In genomic region chr4:87465739-87466366, GRCh38 we compare ENCODE assay signal across 8 cellular contexts. TPM values are rescaled to one million over a fixed set of nuclear protein-coding genes. Genes with fewer than 3 reads are reported as not detected.
DNase-seq lines count a peak whose midpoint lies in the region; ATAC-seq and TF ChIP-seq lines count a peak whose summit lies in the region.

No MANE protein-coding gene starts in this region.

- H3K9ac ChIP-seq in smooth muscle cell (ENCODE audit: low read depth): no peak overlapping the region

- H3K79me2 ChIP-seq in smooth muscle cell (ENCODE audit: low read depth): no peaks in the 10 kb centered on the region

- H3K4me3 ChIP-seq in GM12865 (ENCODE audit: low read depth, low read length): no peak overlapping the region
- no peak overlapping the region for H3K4me3 ChIP-seq in right atrium auricular region
- no peak overlapping the region for H3K4me3 ChIP-seq in smooth muscle cell

- no peaks in the 10 kb centered on the region for H3K9me3 Mint-ChIP-seq in activated CD8-positive, alpha-beta T cell treated with anti-CD3 and anti-CD28 coated beads, Interleukin-2, amount 10 ng/mL, durations not matched to agents 7 days and 5 days (ENCODE audit: insufficient read depth)
- H3K9me3 Mint-ChIP-seq in activated naive CD4-positive, alpha-beta T cell treated with anti-CD3 and anti-CD28 coated beads, Interleukin-2, amount 10 ng/mL, durations not matched to agents 7 days and 5 days: no peaks in the 10 kb centered on the region

- H3K4me1 ChIP-seq in right atrium auricular region (no peaks in the 10 kb centered on the region), smooth muscle cell (ENCODE audit: low read depth) (no peaks in the 10 kb centered on the region)

- WGBS in smooth muscle cell (ENCODE audit: low lambda C conversion rate): 51% methylated on average over 7 of the region's 7 CpGs

- H3K9me3 ChIP-seq in right atrium auricular region (no peaks in the 10 kb centered on the region), smooth muscle cell (replicated peaks; ENCODE audit: low read depth) (no peaks in the 10 kb centered on the region)

- H3K4me1 Mint-ChIP-seq in activated CD8-positive, alpha-beta T cell treated with anti-CD3 and anti-CD28 coated beads, Interleukin-2, amount 10 ng/mL, durations not matched to agents 7 days and 5 days (ENCODE audit: low read depth): no peaks in the 10 kb centered on the region
- H3K4me1 Mint-ChIP-seq in activated naive CD4-positive, alpha-beta T cell treated with anti-CD3 and anti-CD28 coated beads, Interleukin-2, amount 10 ng/mL, durations not matched to agents 7 days and 5 days: no peaks in the 10 kb centered on the region

- DNase-seq in AG09319 (ENCODE audit: extremely low read depth, low read depth): peak; percentile 12
- DNase-seq in GM12865 (ENCODE audit: low read depth): peak; percentile 57
- DNase-seq in LHCN-M2 (ENCODE audit: low read depth): peak; percentile 53
- DNase-seq in activated CD8-positive, alpha-beta T cell treated with anti-CD3 and anti-CD28 coated beads, Interleukin-2, amount 10 ng/mL, durations not matched to agents 7 days and 5 days: peak; percentile 27
- DNase-seq in right atrium auricular region (ENCODE audit: low spot score): no peak
- DNase-seq in smooth muscle cell (lab: John Stamatoyannopoulos, UW; ENCODE audit: unreplicated experiment): no peak
- no peak for DNase-seq in activated naive CD4-positive, alpha-beta T cell treated with anti-CD3 and anti-CD28 coated beads, Interleukin-2, amount 10 ng/mL, durations not matched to agents 7 days and 5 days
- no peak for DNase-seq in nucleus accumbens (lab: John Stamatoyannopoulos, UW)

- H3K4me3 Mint-ChIP-seq in activated CD8-positive, alpha-beta T cell treated with anti-CD3 and anti-CD28 coated beads, Interleukin-2, amount 10 ng/mL, durations not matched to agents 7 days and 5 days: no peak overlapping the region
- no peak overlapping the region for H3K4me3 Mint-ChIP-seq in activated naive CD4-positive, alpha-beta T cell treated with anti-CD3 and anti-CD28 coated beads, Interleukin-2, amount 10 ng/mL, durations not matched to agents 7 days and 5 days

- no peaks in the 10 kb centered on the region for H3F3A ChIP-seq in smooth muscle cell (ENCODE audit: low read depth)

- CTCF ChIA-PET in activated CD8-positive, alpha-beta T cell treated with anti-CD3 and anti-CD28 coated beads, Interleukin-2, amount 10 ng/mL, durations not matched to agents 7 days and 5 days (lab: Charles Lee): interaction anchor here (0.8 to 8.7 kb wide), 10 partner anchors 40 to 315 kb away, joined by 3 to 100 read pairs (median 4); partner anchors contain the start of genes HSD17B11 and NUDT9
- CTCF ChIA-PET in activated naive CD4-positive, alpha-beta T cell treated with anti-CD3 and anti-CD28 coated beads, Interleukin-2, amount 10 ng/mL, durations not matched to agents 7 days and 5 days (lab: Charles Lee): interaction anchor here (0.7 to 3.8 kb wide), 6 partner anchors 14 to 318 kb away, joined by 3 to 47 read pairs (median 3); no protein-coding TSS in a partner anchor

- H3K36me3 ChIP-seq in right atrium auricular region (no peaks in the 10 kb centered on the region), smooth muscle cell (ENCODE audit: low read depth) (no peaks in the 10 kb centered on the region)

- no peak for ATAC-seq in activated CD8-positive, alpha-beta T cell treated with anti-CD3 and anti-CD28 coated beads, Interleukin-2, amount 10 ng/mL, durations not matched to agents 7 days and 5 days

- H3K27me3 Mint-ChIP-seq in activated CD8-positive, alpha-beta T cell treated with anti-CD3 and anti-CD28 coated beads, Interleukin-2, amount 10 ng/mL, durations not matched to agents 7 days and 5 days (ENCODE audit: low read depth): no peaks in the 10 kb centered on the region
- H3K27me3 Mint-ChIP-seq in activated naive CD4-positive, alpha-beta T cell treated with anti-CD3 and anti-CD28 coated beads, Interleukin-2, amount 10 ng/mL, durations not matched to agents 7 days and 5 days: no peaks in the 10 kb centered on the region

- POLR2A ChIA-PET in activated CD8-positive, alpha-beta T cell treated with anti-CD3 and anti-CD28 coated beads, Interleukin-2, amount 10 ng/mL, durations not matched to agents 7 days and 5 days (lab: Charles Lee): interaction anchor here (0.6 kb wide), 1 partner anchor 82 kb away, joined by 3 read pairs; no protein-coding TSS in a partner anchor

- no peaks in the 10 kb centered on the region for H4K20me1 ChIP-seq in smooth muscle cell (ENCODE audit: low read depth)

- TF ChIP-seq CTCF in AG09319 (IDR thresholded peaks at IDR 0.05; ENCODE audit: low read depth, low read length) (peak; percentile 51), GM12865 (IDR thresholded peaks at IDR 0.05; ENCODE audit: insufficient read depth, low read depth, low read length, missing control alignments) (peak; percentile 38), right atrium auricular region (IDR thresholded peaks at IDR 0.05) (peak; percentile 43 to 74), smooth muscle cell (IDR thresholded peaks at IDR 0.05; ENCODE audit: borderline replicate concordance, insufficient read depth, poor library complexity, severe bottlenecking) (peak; percentile 78)

- no peaks in the 10 kb centered on the region for H3K36me3 Mint-ChIP-seq in activated CD8-positive, alpha-beta T cell treated with anti-CD3 and anti-CD28 coated beads, Interleukin-2, amount 10 ng/mL, durations not matched to agents 7 days and 5 days (ENCODE audit: low read depth)
- no peaks in the 10 kb centered on the region for H3K36me3 Mint-ChIP-seq in activated naive CD4-positive, alpha-beta T cell treated with anti-CD3 and anti-CD28 coated beads, Interleukin-2, amount 10 ng/mL, durations not matched to agents 7 days and 5 days

- H3K27ac ChIP-seq in right atrium auricular region: no peak overlapping the region
- H3K27ac ChIP-seq in smooth muscle cell (ENCODE audit: low read depth): no peak overlapping the region

- no peak overlapping the region for H3K4me2 ChIP-seq in smooth muscle cell

- no peak overlapping the region for H3K27ac Mint-ChIP-seq in activated CD8-positive, alpha-beta T cell treated with anti-CD3 and anti-CD28 coated beads, Interleukin-2, amount 10 ng/mL, durations not matched to agents 7 days and 5 days
- no peak overlapping the region for H3K27ac Mint-ChIP-seq in activated naive CD4-positive, alpha-beta T cell treated with anti-CD3 and anti-CD28 coated beads, Interleukin-2, amount 10 ng/mL, durations not matched to agents 7 days and 5 days

- H3K27me3 ChIP-seq in right atrium auricular region: no peaks in the 10 kb centered on the region
- no peaks in the 10 kb centered on the region for H3K27me3 ChIP-seq in smooth muscle cell (ENCODE audit: low read depth)

- no peak overlapping the region for H2AFZ ChIP-seq in smooth muscle cell (ENCODE audit: low read depth)

RNA-seq across cellular contexts. Expression of gene NUDT9, which starts 43.5 kb away (rescaled TPM):
- total RNA-seq in LHCN-M2 (2014; rRNA removed): 8.4 and 11.8 TPM in 2 replicates
- polyA plus RNA-seq in LHCN-M2 (2012): 22.7 TPM
- 10 to 100 TPM; 10.9 to 11.0 TPM for total RNA-seq in activated CD8-positive, alpha-beta T cell treated with anti-CD3 and anti-CD28 coated beads, Interleukin-2, amount 10 ng/mL, durations not matched to agents 7 days and 5 days
- total RNA-seq in right atrium auricular region: 10 to 100 TPM; 17.2 to 17.6 TPM
- 8.0 and 10.5 TPM in 2 replicates for total RNA-seq in smooth muscle cell
- polyA plus RNA-seq in smooth muscle cell: 20.7 and 26.5 TPM in 2 replicates

Comparison
In these comparisons a context has a peak if more than half of its experiments do, and no peak if none do; other contexts are left out.
1. DNase-seq: peak in AG09319 (single experiment), GM12865 (single experiment), LHCN-M2 (single experiment) and activated CD8-positive, alpha-beta T cell treated with anti-CD3 and anti-CD28 coated beads, Interleukin-2, amount 10 ng/mL, durations not matched to agents 7 days and 5 days (single experiment); none in right atrium auricular region (single experiment), smooth muscle cell (single experiment), activated naive CD4-positive, alpha-beta T cell treated with anti-CD3 and anti-CD28 coated beads, Interleukin-2, amount 10 ng/mL, durations not matched to agents 7 days and 5 days (single experiment) and nucleus accumbens (0 of 56).
2. Peak in every context shown above with its lines, with median percentiles within 50 percentile points of each other: CTCF ChIP-seq.